ENCODE assay signal across 22 cellular contexts in genomic region chr22:37281195-37281594, GRCh38. TPM values are rescaled to one million over a fixed set of nuclear protein-coding genes. Genes with fewer than 3 reads are reported as not detected.
DNase-seq lines count a peak whose midpoint lies in the region; ATAC-seq and TF ChIP-seq lines count a peak whose summit lies in the region.
"Had no signal": no experiment of that assay in that cellular context is flagged by ENCODE, and none has a peak within 500 bp of the region (broad histone marks: within the 10 kb centered on the region; RNA-seq: fewer than 3 reads in every experiment).

No MANE protein-coding gene starts in this region.

- peaks cover 50% of the 10 kb centered on the region for H3K4me1 ChIP-seq in CD4-positive, CD25-positive, alpha-beta regulatory T cell (ENCODE audit: control insufficient read depth, insufficient read depth, low read length, poor library complexity, severe bottlenecking)
- H3K4me1 ChIP-seq in naive thymus-derived CD4-positive, alpha-beta T cell (ENCODE audit: control insufficient read depth in 2 of 2, insufficient read depth in 2 of 2, low read length in 2 of 2): peaks cover 16 to 17% of the 10 kb centered on the region in 2 donors
- peaks cover 0 to 7% (median 2%) of the 10 kb centered on the region in 4 donors for H3K4me1 ChIP-seq in stomach

- WGBS in stomach, 5 donors: 81 to 95% (median 90%) methylated on average over 7 of the region's 7 CpGs

- TF ChIP-seq CTCF in stomach (IDR thresholded peaks at IDR 0.05): no peak

- H3K27me3 ChIP-seq in CD4-positive, CD25-positive, alpha-beta regulatory T cell (ENCODE audit: control insufficient read depth, insufficient read depth, low read length): no peaks in the 10 kb centered on the region
- no peaks in the 10 kb centered on the region for H3K27me3 ChIP-seq in naive thymus-derived CD4-positive, alpha-beta T cell (ENCODE audit: control insufficient read depth in 2 of 2, insufficient read depth in 2 of 2, low read length in 2 of 2)
- peaks cover 0 to 82% (median 22%) of the 10 kb centered on the region in 3 donors for H3K27me3 ChIP-seq in stomach
- H3K27me3 ChIP-seq: SJSA1 had no signal

- ATAC-seq in activated CD4-positive, alpha-beta T cell treated with anti-CD3 and anti-CD28 coated beads for 36 hours: no peak
- ATAC-seq in CD4-positive, CD25-positive, alpha-beta regulatory T cell (ENCODE audit: low read depth in 2 of 2): no peak
- no peak for ATAC-seq in activated T-helper 17 cell treated with anti-CD3 and anti-CD28 coated beads, Interleukin-2, amount 50 U/mL, for 72 hours (replicated peaks)
- no peak for ATAC-seq in naive thymus-derived CD4-positive, alpha-beta T cell
- no peak for ATAC-seq in HG02852 (IDR thresholded peaks at IDR 0.05; ENCODE audit: unreplicated experiment)
- ATAC-seq: HepG2 had no signal

- H3K27ac Mint-ChIP-seq in activated CD4-positive, alpha-beta T cell treated with anti-CD3 and anti-CD28 coated beads for 36 hours: peak overlapping the region; percentile 98
- peak overlapping the region; percentile 31 to 99 (median 32) for H3K27ac Mint-ChIP-seq in CD4-positive, CD25-positive, alpha-beta regulatory T cell
- peak overlapping the region; percentile 88 for H3K27ac Mint-ChIP-seq in activated T-helper 17 cell treated with anti-CD3 and anti-CD28 coated beads, Interleukin-2, amount 50 U/mL, for 72 hours
- peak overlapping the region in 7 of 9 donors; percentile 43 to 99 (median 97) for H3K27ac Mint-ChIP-seq in naive thymus-derived CD4-positive, alpha-beta T cell

- H3K27me3 Mint-ChIP-seq in activated CD4-positive, alpha-beta T cell treated with anti-CD3 and anti-CD28 coated beads for 36 hours: no peaks in the 10 kb centered on the region
- H3K27me3 Mint-ChIP-seq in CD4-positive, CD25-positive, alpha-beta regulatory T cell: no peaks in the 10 kb centered on the region
- no peaks in the 10 kb centered on the region for H3K27me3 Mint-ChIP-seq in activated T-helper 17 cell treated with anti-CD3 and anti-CD28 coated beads, Interleukin-2, amount 50 U/mL, for 72 hours
- H3K27me3 Mint-ChIP-seq in naive thymus-derived CD4-positive, alpha-beta T cell: no peaks in the 10 kb centered on the region

- H3K4me1 Mint-ChIP-seq in activated CD4-positive, alpha-beta T cell treated with anti-CD3 and anti-CD28 coated beads for 36 hours: peaks cover 57% of the 10 kb centered on the region
- H3K4me1 Mint-ChIP-seq in CD4-positive, CD25-positive, alpha-beta regulatory T cell: peaks cover 4 to 45% (median 26%) of the 10 kb centered on the region in 4 donors
- H3K4me1 Mint-ChIP-seq in activated T-helper 17 cell treated with anti-CD3 and anti-CD28 coated beads, Interleukin-2, amount 50 U/mL, for 72 hours: peaks cover 39% of the 10 kb centered on the region
- peaks cover 30 to 75% (median 50%) of the 10 kb centered on the region in 7 donors for H3K4me1 Mint-ChIP-seq in naive thymus-derived CD4-positive, alpha-beta T cell

- TF ChIP-seq POLR2A in stomach (IDR thresholded peaks at IDR 0.05): no peak

- POLR2A ChIA-PET in activated CD4-positive, alpha-beta T cell treated with anti-CD3 and anti-CD28 coated beads for 36 hours (lab: Charles Lee): interaction anchor here (0.8 to 1.2 kb wide), 2 partner anchors 8 to 39 kb away, joined by 3 to 4 read pairs; no protein-coding TSS in a partner anchor
- POLR2A ChIA-PET in naive thymus-derived CD4-positive, alpha-beta T cell (lab: Charles Lee): interaction anchor here (0.8 to 8.6 kb wide), 8 partner anchors 8 to 33 kb away, joined by 3 to 57 read pairs (median 6); no protein-coding TSS in a partner anchor

- peaks cover 5% of the 10 kb centered on the region for H3K36me3 ChIP-seq in CD4-positive, CD25-positive, alpha-beta regulatory T cell (ENCODE audit: control insufficient read depth, insufficient read depth, low read length)
- H3K36me3 ChIP-seq in naive thymus-derived CD4-positive, alpha-beta T cell (ENCODE audit: control insufficient read depth in 2 of 3, insufficient read depth in 3 of 3, low read length in 3 of 3): peaks cover 0 to 21% (median 5%) of the 10 kb centered on the region in 3 experiments
- H3K36me3 ChIP-seq in stomach: no peaks in the 10 kb centered on the region
- H3K36me3 ChIP-seq: SJSA1 had no signal

- no peak for TF ChIP-seq EP300 in stomach (IDR thresholded peaks at IDR 0.05)

- intact Hi-C loops in activated CD4-positive, alpha-beta T cell treated with anti-CD3 and anti-CD28 coated beads for 36 hours (cut with DNase I, micrococcal nuclease): loop anchor here in 1 of 2 experiments (1.0 kb wide), 1 partner anchor 14 kb away; no protein-coding TSS in a partner anchor
- intact Hi-C loops in naive thymus-derived CD4-positive, alpha-beta T cell (cut with micrococcal nuclease): loop anchor here in 1 of 2 donors (10.0 kb wide), 1 partner anchor 394 kb away; the partner anchor contains the start of gene LGALS1
- intact Hi-C loops in stomach (cut with DNase I; ENCODE audit: low total_unique reads): no loop called here

- peak overlapping the region; percentile 80 for H3K27ac ChIP-seq in CD4-positive, CD25-positive, alpha-beta regulatory T cell (ENCODE audit: insufficient read depth, low read length, poor library complexity, severe bottlenecking)
- peak overlapping the region; percentile 85 for H3K27ac ChIP-seq in naive thymus-derived CD4-positive, alpha-beta T cell (ENCODE audit: low read depth, low read length)
- no peak overlapping the region for H3K27ac ChIP-seq in stomach
- H3K27ac ChIP-seq: SJSA1 had no signal

- no peaks in the 10 kb centered on the region for H3K9me3 ChIP-seq in CD4-positive, CD25-positive, alpha-beta regulatory T cell (ENCODE audit: control insufficient read depth in 2 of 2, low read length in 2 of 2)
- no peaks in the 10 kb centered on the region for H3K9me3 ChIP-seq in naive thymus-derived CD4-positive, alpha-beta T cell (ENCODE audit: control insufficient read depth in 2 of 3, low read length in 3 of 3)
- peaks cover 0 to 3% (median 0%) of the 10 kb centered on the region in 4 donors for H3K9me3 ChIP-seq in stomach
- H3K9me3 ChIP-seq: SJSA1 had no signal

- CTCF ChIA-PET in activated CD4-positive, alpha-beta T cell treated with anti-CD3 and anti-CD28 coated beads for 36 hours (lab: Charles Lee): interaction anchor here (0.8 to 3.2 kb wide), 5 partner anchors 10 to 145 kb away, joined by 3 to 30 read pairs (median 6); no protein-coding TSS in a partner anchor
- CTCF ChIA-PET in naive thymus-derived CD4-positive, alpha-beta T cell (lab: Charles Lee): interaction anchor here (1.0 to 2.0 kb wide), 5 partner anchors 19 to 177 kb away, joined by 3 to 6 read pairs (median 5); no protein-coding TSS in a partner anchor

- no peak for DNase-seq in activated CD4-positive, alpha-beta T cell treated with anti-CD3 and anti-CD28 coated beads for 36 hours
- no peak for DNase-seq in activated CD4-positive, alpha-beta T cell treated with anti-CD3 and anti-CD28 coated beads for 1 hour
- no peak for DNase-seq in CD4-positive, CD25-positive, alpha-beta regulatory T cell
- DNase-seq in naive thymus-derived CD4-positive, alpha-beta T cell: no peak
- DNase-seq in stomach (no peak), mucosa of gallbladder (ENCODE audit: low spot score) (no peak)
- DNase-seq: activated CD8-positive, alpha-beta memory T cell treated with anti-CD3 and anti-CD28 coated beads, Interleukin-2, amount 50 U/mL, for 48 hours; AML-193; anterior cingulate cortex; dermis blood vessel endothelial cell; head of caudate nucleus; kidney glomerular epithelial cell; NCI-H1105; NCI-H2029; NCI-H2227 treated with DMSO at 0.1 percent for 48 hours; NCI-H69; occipital lobe had no signal

- no peak overlapping the region for H3K4me3 Mint-ChIP-seq in activated CD4-positive, alpha-beta T cell treated with anti-CD3 and anti-CD28 coated beads for 36 hours
- peak overlapping the region in 3 of 4 donors; percentile 93 to 100 (median 98) for H3K4me3 Mint-ChIP-seq in CD4-positive, CD25-positive, alpha-beta regulatory T cell
- peak overlapping the region; percentile 98 for H3K4me3 Mint-ChIP-seq in activated T-helper 17 cell treated with anti-CD3 and anti-CD28 coated beads, Interleukin-2, amount 50 U/mL, for 72 hours
- peak overlapping the region in 6 of 10 donors; percentile 91 to 98 (median 96) for H3K4me3 Mint-ChIP-seq in naive thymus-derived CD4-positive, alpha-beta T cell

- peaks cover 2% of the 10 kb centered on the region for H3K36me3 Mint-ChIP-seq in activated CD4-positive, alpha-beta T cell treated with anti-CD3 and anti-CD28 coated beads for 36 hours (ENCODE audit: low read depth)
- H3K36me3 Mint-ChIP-seq in CD4-positive, CD25-positive, alpha-beta regulatory T cell: peaks cover 16% of the 10 kb centered on the region
- H3K36me3 Mint-ChIP-seq in activated T-helper 17 cell treated with anti-CD3 and anti-CD28 coated beads, Interleukin-2, amount 50 U/mL, for 72 hours (ENCODE audit: low read depth): peaks cover 37% of the 10 kb centered on the region
- H3K36me3 Mint-ChIP-seq in naive thymus-derived CD4-positive, alpha-beta T cell: peaks cover 0 to 23% (median 7%) of the 10 kb centered on the region in 5 donors

- no peaks in the 10 kb centered on the region for H3K9me3 Mint-ChIP-seq in activated CD4-positive, alpha-beta T cell treated with anti-CD3 and anti-CD28 coated beads for 36 hours (ENCODE audit: low read depth)
- peaks cover 0 to 1% (median 0%) of the 10 kb centered on the region in 7 donors for H3K9me3 Mint-ChIP-seq in CD4-positive, CD25-positive, alpha-beta regulatory T cell
- H3K9me3 Mint-ChIP-seq in activated T-helper 17 cell treated with anti-CD3 and anti-CD28 coated beads, Interleukin-2, amount 50 U/mL, for 72 hours: no peaks in the 10 kb centered on the region
- H3K9me3 Mint-ChIP-seq in naive thymus-derived CD4-positive, alpha-beta T cell: no peaks in the 10 kb centered on the region

- no peak overlapping the region for H3K4me3 ChIP-seq in CD4-positive, CD25-positive, alpha-beta regulatory T cell (ENCODE audit: low read depth, low read length)
- H3K4me3 ChIP-seq in naive thymus-derived CD4-positive, alpha-beta T cell (ENCODE audit: low read length): no peak overlapping the region
- no peak overlapping the region for H3K4me3 ChIP-seq in stomach
- H3K4me3 ChIP-seq: lung, SJSA1 had no signal

RNA-seq across cellular contexts. Expression of gene CYTH4, which starts 1.1 kb away (rescaled TPM):
- total RNA-seq in activated CD4-positive, alpha-beta T cell treated with anti-CD3 and anti-CD28 coated beads for 36 hours: 10 to 100 TPM; 33.1 to 42.8 TPM
- total RNA-seq in CD4-positive, CD25-positive, alpha-beta regulatory T cell: 153 TPM
- polyA plus RNA-seq in CD4-positive, CD25-positive, alpha-beta regulatory T cell: 10 to 100 TPM; 47.4 to 56.9 (median 48.9) TPM
- total RNA-seq in activated T-helper 17 cell treated with anti-CD3 and anti-CD28 coated beads, Interleukin-2, amount 50 U/mL, for 72 hours: 100 to 1,000 TPM in 1 of 2 donors, 10 to 100 TPM in 1; 53.7 to 124 TPM
- 100 to 1,000 TPM; 123 to 227 (median 214) TPM for total RNA-seq in naive thymus-derived CD4-positive, alpha-beta T cell
- 10 to 100 TPM; 49.5 to 71.1 TPM for polyA plus RNA-seq in naive thymus-derived CD4-positive, alpha-beta T cell
- total RNA-seq in stomach: 10 to 100 TPM in 2 of 5 donors, 1 to 10 TPM in 2, not detected in 1; 4.2 to 77.0 (median 12.5) TPM
- 1 to 10 TPM; 1.9 to 6.0 (median 5.0) TPM for polyA plus RNA-seq in stomach
- 24.1 TPM for total RNA-seq in mucosa of gallbladder
- total RNA-seq: HepG2 had no signal
- polyA plus RNA-seq: HepG2 had no signal

RNA-seq across cellular contexts. Expression of gene RAC2, which starts 37.1 kb away (rescaled TPM):
- total RNA-seq in activated CD4-positive, alpha-beta T cell treated with anti-CD3 and anti-CD28 coated beads for 36 hours: 100 to 1,000 TPM; 692 to 930 TPM
- total RNA-seq in CD4-positive, CD25-positive, alpha-beta regulatory T cell: 537 TPM
- polyA plus RNA-seq in CD4-positive, CD25-positive, alpha-beta regulatory T cell: 1,000 to 10,000 TPM in 2 of 4 donors, 100 to 1,000 TPM in 2; 861 to 1,162 (median 988) TPM
- total RNA-seq in activated T-helper 17 cell treated with anti-CD3 and anti-CD28 coated beads, Interleukin-2, amount 50 U/mL, for 72 hours: 1,000 to 10,000 TPM in 1 of 2 donors, 100 to 1,000 TPM in 1; 674 to 1,069 TPM
- 100 to 1,000 TPM; 263 to 886 (median 301) TPM for total RNA-seq in naive thymus-derived CD4-positive, alpha-beta T cell
- polyA plus RNA-seq in naive thymus-derived CD4-positive, alpha-beta T cell: 100 to 1,000 TPM; 838 to 852 TPM
- total RNA-seq in stomach: 10 to 100 TPM in 3 of 5 donors, 1 to 10 TPM in 2; 1.8 to 50.4 (median 14.2) TPM
- polyA plus RNA-seq in stomach: 10 to 100 TPM; 17.6 to 23.8 (median 22.8) TPM
- total RNA-seq in mucosa of gallbladder: 46.4 TPM
- total RNA-seq: HepG2, occipital lobe had no signal

Comparison
In these comparisons a context has a peak if more than half of its experiments do, and no peak if none do; other contexts are left out.
1. H3K27ac Mint-ChIP-seq: peak in every context shown above with its lines; median percentile 98 in activated CD4-positive, alpha-beta T cell treated with anti-CD3 and anti-CD28 coated beads for 36 hours; 97 in naive thymus-derived CD4-positive, alpha-beta T cell; 88 in activated T-helper 17 cell treated with anti-CD3 and anti-CD28 coated beads, Interleukin-2, amount 50 U/mL, for 72 hours; 32 in CD4-positive, CD25-positive, alpha-beta regulatory T cell.
2. H3K27ac ChIP-seq: peak in CD4-positive, CD25-positive, alpha-beta regulatory T cell (single experiment) and naive thymus-derived CD4-positive, alpha-beta T cell (single experiment); none in stomach (0 of 5).